Comparison of ENCODE assay signal across 8 cellular contexts in the genomic region with DNA sequence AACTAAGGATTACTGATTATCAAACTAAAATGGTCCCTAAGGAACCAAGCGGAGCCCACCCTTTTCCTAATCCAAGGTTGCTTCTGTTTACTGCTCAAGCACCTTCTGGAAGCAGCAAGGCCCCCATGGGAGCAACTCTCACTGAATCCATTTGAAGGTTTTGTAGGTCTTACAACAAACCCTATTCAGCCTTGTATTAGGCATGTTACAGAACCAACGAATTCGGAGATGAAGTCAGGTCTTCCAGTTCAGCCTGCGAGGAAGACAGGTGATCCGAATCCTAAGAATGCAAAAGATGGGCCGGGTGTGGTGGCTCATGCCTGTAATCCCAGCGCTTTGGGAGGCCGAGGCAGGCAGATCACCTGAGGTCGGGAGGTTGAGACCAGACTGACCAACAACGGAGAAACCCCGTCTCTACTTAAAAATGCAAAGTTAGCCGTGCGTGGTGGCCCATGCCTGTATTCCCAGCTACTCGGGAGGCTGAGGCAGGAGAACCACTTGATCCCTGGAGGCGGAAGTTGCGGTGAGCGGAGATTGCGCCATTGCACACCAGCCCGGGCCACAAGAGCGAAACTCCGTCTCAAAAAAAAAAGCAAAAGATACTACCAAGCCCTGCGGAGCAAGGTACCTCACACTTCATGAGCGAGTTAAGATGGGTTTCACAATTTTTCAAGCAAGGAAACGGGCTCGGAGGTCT. TPM values are rescaled to one million over a fixed set of nuclear protein-coding genes. Genes with fewer than 3 reads are reported as not detected.
A peak's percentile ranks its signal among the peaks of the same experiment; 100 is the strongest.
DNase-seq lines count a peak whose midpoint lies in the region; ATAC-seq and TF ChIP-seq lines count a peak whose summit lies in the region.

No MANE protein-coding gene starts in this region.

- H3K27ac ChIP-seq in AG04450 (ENCODE audit: low read depth, low read length) = peak overlapping the region; percentile 96
- peak overlapping the region; percentile 88 for H3K27ac ChIP-seq in KOPT-K1 (ENCODE audit: low read depth, low read length, poor library complexity, severe bottlenecking)

- ATAC-seq in naive B cell (ENCODE audit: low read depth in 2 of 2) = no peak
- no peak for ATAC-seq in HG02973 (IDR thresholded peaks at IDR 0.05; ENCODE audit: unreplicated experiment)
- ATAC-seq in HG03457 (IDR thresholded peaks at IDR 0.05; ENCODE audit: unreplicated experiment) = no peak
- no peak for ATAC-seq in GM18907 (IDR thresholded peaks at IDR 0.05; ENCODE audit: unreplicated experiment)

- H3K36me3 Mint-ChIP-seq in naive B cell = peaks cover 0 to 4% of the 10 kb centered on the region in 2 donors

- H3K27me3 ChIP-seq in AG04450 (ENCODE audit: control insufficient read depth, insufficient read depth, low read length) = no peaks in the 10 kb centered on the region

- H3K36me3 ChIP-seq in KOPT-K1 (ENCODE audit: insufficient read depth, low read length) = peaks cover 21% of the 10 kb centered on the region

- H3K9me3 ChIP-seq in AG04450 (ENCODE audit: control insufficient read depth, insufficient read depth, low read length) = no peaks in the 10 kb centered on the region; the same call in 1 of the 2 replicates
- H3K9me3 ChIP-seq in KOPT-K1 (ENCODE audit: insufficient read depth, low read length, poor library complexity, severe bottlenecking) = no peaks in the 10 kb centered on the region

- POLR2A ChIA-PET in AG04450 (lab: Yijun Ruan, JAX) = interaction anchor here (1.2 kb wide), 1 partner anchor 102 kb away, joined by 6 read pairs; no protein-coding TSS in a partner anchor

- H3K27ac Mint-ChIP-seq in naive B cell = peak overlapping the region; percentile 100

- no peak overlapping the region for H3K4me3 ChIP-seq in AG04450 (ENCODE audit: low read depth, low read length)

- peak overlapping the region; percentile 94 to 99 (median 96) for H3K4me3 Mint-ChIP-seq in naive B cell

- H3K27me3 Mint-ChIP-seq in naive B cell = no peaks in the 10 kb centered on the region

- H3K9me3 Mint-ChIP-seq in naive B cell = peaks cover 0 to 2% (median 0%) of the 10 kb centered on the region in 7 donors

- DNase-seq in AG04450 (ENCODE audit: low read depth, low spot score) (no peak), ecto neural progenitor cell (ENCODE audit: low spot score) (peak; percentile 50), naive B cell (no peak), T-helper 9 cell (no peak)

- TF ChIP-seq CTCF in AG04450 (IDR thresholded peaks at IDR 0.05; ENCODE audit: low read depth, low read length) = no peak

- CTCF ChIA-PET in AG04450 (lab: Charles Lee) = interaction anchor here (0.8 to 2.6 kb wide), 4 partner anchors 150 to 405 kb away, joined by 3 to 12 read pairs (median 4); no protein-coding TSS in a partner anchor

- peaks cover 4 to 25% (median 23%) of the 10 kb centered on the region in 3 donors for H3K4me1 Mint-ChIP-seq in naive B cell

RNA-seq across cellular contexts. Expression of a gene that starts 0.7 kb away (rescaled TPM):
- polyA plus RNA-seq in AG04450 (2011; rRNA removed) (not detected in 2 replicates), naive B cell (ENCODE audit: low read depth in 6 of 6) (not detected)
- not detected in 2 replicates for polyA minus RNA-seq in AG04450 (2011; rRNA and poly(A)+ RNA removed)

RNA-seq across cellular contexts. Expression of a gene that starts 0.9 kb away (rescaled TPM):
- polyA plus RNA-seq in AG04450 (2011; rRNA removed) = 0.63 and 0.92 TPM in 2 replicates
- 1.0 and 2.5 TPM in 2 replicates for polyA minus RNA-seq in AG04450 (2011; rRNA and poly(A)+ RNA removed)
- 1 to 10 TPM; 2.9 to 6.6 (median 4.5) TPM for polyA plus RNA-seq in naive B cell (ENCODE audit: low read depth in 6 of 6)
